ENCODE assay signal across 1 cellular context in genomic region chr6:36874443-36875249, GRCh38.
TF ChIP-seq lines count a peak whose summit lies in the region.

Gene PPIL1 (minus strand): TSS chr6:36874803. CDS start chr6:36874772, 31 bp downstream.

TF ChIP-seq in K562, 482 proteins besides CTCF, POLR2A, EP300 and RAD21 (continued from another document and continues in another):
- no peak for TF ChIP-seq PRPF4 (IDR thresholded peaks at IDR 0.05; ENCODE audit: insufficient read depth, low read depth, low read length, poor library complexity, severe bottlenecking)
- TF ChIP-seq CHD7 (IDR thresholded peaks at IDR 0.05; ENCODE audit: low read depth, low read length) = no peak
- 0 out of 2 replicates have a peak, but pooled peaks have one; percentile 38 for TF ChIP-seq HMGXB4 (CRISPR knock-in tag; IDR thresholded peaks at IDR 0.05)
- no peak for TF ChIP-seq ZNF609 (CRISPR knock-in tag; IDR thresholded peaks at IDR 0.05; ENCODE audit: borderline replicate concordance)
- no peak for TF ChIP-seq SREBF1 (IDR thresholded peaks at IDR 0.05; ENCODE audit: borderline replicate concordance, low read depth, low read length)
- TF ChIP-seq SMAD3 (CRISPR knock-in tag; conservative IDR thresholded peaks at IDR 0.05) = no peak
- TF ChIP-seq THRA (IDR thresholded peaks at IDR 0.05) = no peak
- no peak for TF ChIP-seq ZNF436 (CRISPR knock-in tag; IDR thresholded peaks at IDR 0.05)
- TF ChIP-seq ZNF174 (CRISPR knock-in tag; IDR thresholded peaks at IDR 0.05) = no peak
- no peak for TF ChIP-seq CBX8 (IDR thresholded peaks at IDR 0.05; ENCODE audit: borderline replicate concordance, extremely low read depth, low read depth, low read length, poor library complexity, severe bottlenecking)
- no peak for TF ChIP-seq JUN (IDR thresholded peaks at IDR 0.05; ENCODE audit: borderline replicate concordance, low read depth, low read length)
- TF ChIP-seq JUN (CRISPR knock-in tag; IDR thresholded peaks at IDR 0.05; ENCODE audit: borderline replicate concordance) = no peak
- no peak; the same call in none of the 2 replicates for TF ChIP-seq ZBTB2 (IDR thresholded peaks at IDR 0.05)
- TF ChIP-seq ZNF644 (tag; IDR thresholded peaks at IDR 0.05; ENCODE audit: low read depth) = 0 out of 2 replicates have a peak, but pooled peaks have one; percentile 33
- no peak for TF ChIP-seq CREBBP (IDR thresholded peaks at IDR 0.05; ENCODE audit: low read depth, low read length)
- TF ChIP-seq ZNF212 (CRISPR knock-in tag; IDR thresholded peaks at IDR 0.05) = peak; percentile 22; the same call in 1 of the 2 replicates
- TF ChIP-seq STAT5A (IDR thresholded peaks at IDR 0.05; ENCODE audit: borderline replicate concordance, low read length) = no peak
- TF ChIP-seq GMEB1 (CRISPR knock-in tag; IDR thresholded peaks at IDR 0.05) = peak; percentile 76
- 0 out of 2 replicates have a peak, but pooled peaks have one; percentile 66 for TF ChIP-seq ZC3H11A (IDR thresholded peaks at IDR 0.05; ENCODE audit: low read depth, low read length)
- no peak for TF ChIP-seq NCOR1 (IDR thresholded peaks at IDR 0.05)
- TF ChIP-seq U2AF1 (optimal IDR thresholded peaks at IDR 0.05; ENCODE audit: low read depth, low read length) = no peak
- TF ChIP-seq ZNF449 (CRISPR knock-in tag; IDR thresholded peaks at IDR 0.05) = 0 out of 2 replicates have a peak, but pooled peaks have one; percentile 15
- peak; percentile 65 for TF ChIP-seq E2F1 (CRISPR knock-in tag; IDR thresholded peaks at IDR 0.05)
- TF ChIP-seq RBFOX2 (IDR thresholded peaks at IDR 0.05; ENCODE audit: low read depth, low read length) = peak; percentile 96
- TF ChIP-seq MTA1 (IDR thresholded peaks at IDR 0.05; ENCODE audit: borderline replicate concordance) = peak; percentile 80; the same call in 1 of the 2 replicates
- TF ChIP-seq ZKSCAN1 (IDR thresholded peaks at IDR 0.05; ENCODE audit: low read depth, low read length) = peak; percentile 60; the same call in 1 of the 2 replicates
